Comparison of ENCODE assay signal across 8 cellular contexts in genomic region chr17:28951991-28952975, GRCh38. TPM values are rescaled to one million over a fixed set of nuclear protein-coding genes. Genes with fewer than 3 reads are reported as not detected.
DNase-seq lines count a peak whose midpoint lies in the region; ATAC-seq, FAIRE-seq and TF ChIP-seq lines count a peak whose summit lies in the region.

No MANE protein-coding gene starts in this region.

- H4K91ac ChIP-seq in H1 (replicated peaks; ENCODE audit: insufficient read length, low read length) = peak overlapping the region; percentile 20

- POLR2A ChIA-PET in Caco-2 (lab: Charles Lee) (interaction anchor here (0.6 to 1.6 kb wide), 15 partner anchors 13 to 617 kb away, joined by 3 to 11 read pairs (median 4); partner anchors contain the start of genes BLTP2, DHRS13, FAM222B and FLOT2), H1 (lab: Charles Lee; ENCODE audit: partially characterized antibody) (interaction anchor here (0.6 to 4.1 kb wide), 25 partner anchors 9 to 341 kb away, joined by 3 to 37 read pairs (median 3); partner anchors contain the start of genes FLOT2, NEK8, NUFIP2 and PROCA1)

- peak; percentile 91 for FAIRE-seq in H1 (lab: Jason Lieb, UNC)

- H3K4me1 Mint-ChIP-seq in Caco-2 (ENCODE audit: low read depth, unreplicated experiment) = no peaks in the 10 kb centered on the region

- peak overlapping the region; percentile 95 to 99 for H3K4me2 ChIP-seq in H1 (ENCODE audit: insufficient read depth in 1 of 2, low read depth in 2 of 2, low read length in 2 of 2)

- H3K4ac ChIP-seq in H1 (replicated peaks; ENCODE audit: insufficient read length, low read depth, low read length) = peak overlapping the region; percentile 3

- no peak overlapping the region for H3K23ac ChIP-seq in H1 (ENCODE audit: insufficient read length)

- peak overlapping the region in 3 of 4 experiments; percentile 64 to 79 (median 67); a peak in 6 of 7 replicates for H3K9ac ChIP-seq in H1 (replicated peaks in 1 of 4; ENCODE audit: extremely low read depth in 1 of 4, low read depth in 3 of 4, low read length in 3 of 4)

- CTCF ChIA-PET in Caco-2 (lab: Charles Lee) (interaction anchor here (0.7 to 1.6 kb wide), 22 partner anchors 11 to 339 kb away, joined by 3 to 21 read pairs (median 5); partner anchors contain the start of genes DHRS13, MYO18A, RPL23A and TLCD1), H1 (lab: Charles Lee; ENCODE audit: partially characterized antibody) (interaction anchor here (0.6 to 15.6 kb wide), 30 partner anchors 7 to 642 kb away, joined by 3 to 548 read pairs (median 6); partner anchors contain the start of genes DHRS13, MYO18A and SEZ6)

- peak overlapping the region; percentile 93 for H4K8ac ChIP-seq in H1 (ENCODE audit: extremely low read depth, insufficient read depth, low read length)

- peak overlapping the region; percentile 51 for H2BK120ac ChIP-seq in H1 (replicated peaks; ENCODE audit: low read depth, low read length)

- BruUV-seq in Caco-2 (replicated peaks; lab: Mats Ljungman, UMichigan) = TSS peak; percentile 83

- H2AFZ ChIP-seq in H1 (ENCODE audit: low read length) = peak overlapping the region; percentile 36; the same call in 1 of the 2 replicates

- 0 out of 2 replicates have a peak overlapping the region, but pooled peaks have one; percentile 93 for H2BK15ac ChIP-seq in H1 (ENCODE audit: low read length)

- DNase-seq in Caco-2 = peak; percentile 97 to 99
- peak; percentile 99 for DNase-seq in HT-29 (ENCODE audit: low spot score)
- DNase-seq in NK-92 treated with Interleukin-12 subunit alpha and Interleukin-12 subunit beta, amount 100 ng/mL, for 24 hours (lab: John Stamatoyannopoulos, UW) = peak; percentile 96
- DNase-seq in activated CD8-positive, alpha-beta memory T cell treated with anti-CD3 and anti-CD28 coated beads for 4 hours (ENCODE audit: low read depth in 2 of 2) = peak; percentile 90 to 94
- peak; percentile 89 to 96 for DNase-seq in H1 (ENCODE audit: low read depth in 1 of 2, low spot score in 2 of 2)
- DNase-seq in medulla oblongata (ENCODE audit: extremely low spot score) = peak; percentile 100
- DNase-seq in stimulated activated CD4-positive, alpha-beta T cell treated with anti-CD3 and anti-CD28 coated beads, TNF-alpha, amount 100 ng/mL, for 48 hours (ENCODE audit: low read depth in 3 of 3) = peak; percentile 89 to 93 (median 91)

- H3K14ac ChIP-seq in H1 (ENCODE audit: insufficient read length) = no peak overlapping the region

- H3K79me1 ChIP-seq in H1 (ENCODE audit: low read depth, low read length) = no peaks in the 10 kb centered on the region; the same call in 1 of the 2 replicates

- peak overlapping the region; percentile 92 for H2BK5ac ChIP-seq in H1 (ENCODE audit: low read depth, low read length)

- no peak overlapping the region for H3K27ac Mint-ChIP-seq in Caco-2 (ENCODE audit: unreplicated experiment)

- H3K27ac ChIP-seq in H1 (ENCODE audit: low read depth, low read length) = peak overlapping the region; percentile 92

- H3K56ac ChIP-seq in H1 (replicated peaks; ENCODE audit: insufficient read length, low read depth, low read length) = peak overlapping the region; percentile 33

- peak overlapping the region; percentile 88; the same call in 1 of the 2 replicates for H2AK5ac ChIP-seq in H1 (ENCODE audit: low read depth, low read length)

- no peaks in the 10 kb centered on the region for H3K27me3 Mint-ChIP-seq in Caco-2 (ENCODE audit: insufficient read depth, unreplicated experiment)

- H4K5ac ChIP-seq in H1 (ENCODE audit: insufficient read length, low read depth, low read length) = peak overlapping the region; percentile 26

- no peak for TF ChIP-seq RAD21 in H1 (IDR thresholded peaks at IDR 0.05 in 1 of 2, conservative IDR thresholded peaks at IDR 0.05 in 1 of 2; ENCODE audit: low read depth in 2 of 2, low read length in 2 of 2)

- H3K4me3 ChIP-seq in Caco-2 (ENCODE audit: low read depth, low read length) (peak overlapping the region; percentile 64), H1 (ENCODE audit: extremely low read depth in 1 of 4, insufficient read depth in 2 of 4, low read depth in 3 of 4, low read length in 4 of 4) (peak overlapping the region; percentile 68 to 97 (median 84))

- peak overlapping the region; percentile 42 for H2BK12ac ChIP-seq in H1 (ENCODE audit: low read depth, low read length)

- H3K9me3 ChIP-seq in Caco-2 (no peaks in the 10 kb centered on the region), H1 (ENCODE audit: insufficient read depth in 2 of 2, low read depth in 1 of 2, low read length in 1 of 2) (no peaks in the 10 kb centered on the region)

- TF ChIP-seq EP300 in H1 (IDR thresholded peaks at IDR 0.05; ENCODE audit: borderline replicate concordance in 1 of 2, low read depth in 2 of 2, low read length in 2 of 2) = no peak

- intact Hi-C loops in Caco-2 (cut with micrococcal nuclease; ENCODE audit: unreplicated experiment) = loop anchor here (1.0 to 5.0 kb wide), 3 partner anchors 205 to 225 kb away; partner anchors contain the start of gene TRAF4

- peak; percentile 49 to 60; a peak in 2 of 3 replicates for TF ChIP-seq POLR2A in H1 (IDR thresholded peaks at IDR 0.05; ENCODE audit: control extremely low read depth in 1 of 2, low read depth in 2 of 2, low read length in 2 of 2)

- no peak overlapping the region for H2BK20ac ChIP-seq in H1 (ENCODE audit: low read length)

- no peaks in the 10 kb centered on the region for H3K9me3 Mint-ChIP-seq in Caco-2 (ENCODE audit: unreplicated experiment)

- peak overlapping the region; percentile 71; the same call in 1 of the 2 replicates for H3K18ac ChIP-seq in H1 (ENCODE audit: extremely low read depth, low read length)

- H3K36me3 ChIP-seq in Caco-2 (ENCODE audit: control insufficient read depth, insufficient read depth, low read length) (no peaks in the 10 kb centered on the region), H1 (ENCODE audit: control insufficient read depth in 2 of 4, insufficient read depth in 4 of 4, low read length in 3 of 4) (peaks cover 0 to 6% (median under 1%) of the 10 kb centered on the region in 4 experiments; a peak in 2 of 8 replicates)

- TF ChIP-seq CTCF in Caco-2 (IDR thresholded peaks at IDR 0.05; ENCODE audit: insufficient read depth in 1 of 2, low read depth in 1 of 2, low read length in 1 of 2, severe bottlenecking in 1 of 2, unreplicated experiment in 1 of 2) (no peak), H1 (IDR thresholded peaks at IDR 0.05; ENCODE audit: control extremely low read depth in 1 of 3, insufficient read depth in 1 of 3, low read depth in 1 of 3, low read length in 3 of 3) (no peak)

- ATAC-seq in GM21367 (IDR thresholded peaks at IDR 0.05; ENCODE audit: unreplicated experiment) = peak; percentile 56

- 7% methylated on average over 36 of the region's 36 CpGs; no CpG with 5 or more reads in 1 of the 2 experiments for WGBS in H1 (ENCODE audit: extremely low coverage in 1 of 2, insufficient coverage in 1 of 2, insufficient read length in 1 of 2, insufficient replicate concordance in 2 of 2, low coverage in 1 of 2, low lambda C conversion rate in 2 of 2, missing lambda C conversion rate in 1 of 2), 2 experiments

- H3K23me2 ChIP-seq in H1 (ENCODE audit: low read depth, low read length) = peaks cover 9% of the 10 kb centered on the region

- peaks cover 2% of the 10 kb centered on the region in 2 experiments for H4K20me1 ChIP-seq in H1 (replicated peaks in 1 of 2; ENCODE audit: control insufficient read depth in 1 of 2, insufficient read depth in 2 of 2, low read length in 2 of 2)

- H3K36me3 Mint-ChIP-seq in Caco-2 (ENCODE audit: insufficient read depth, unreplicated experiment) = peaks cover 22% of the 10 kb centered on the region

- peaks cover 10% of the 10 kb centered on the region for H3K4me1 ChIP-seq in Caco-2
- H3K4me1 ChIP-seq in H1 (replicated peaks in 1 of 4; ENCODE audit: control insufficient read depth in 3 of 4, insufficient read depth in 4 of 4, low read length in 3 of 4) = peaks cover 9 to 28% (median 14%) of the 10 kb centered on the region in 4 experiments; a peak in 5 of 7 replicates

- H3K79me2 ChIP-seq in H1 (ENCODE audit: control insufficient read depth in 1 of 2, insufficient read depth in 2 of 2, low read length in 2 of 2) = peaks cover 19 to 35% of the 10 kb centered on the region in 2 experiments

- no peak overlapping the region for H3K4me3 Mint-ChIP-seq in Caco-2 (ENCODE audit: unreplicated experiment)

- no peaks in the 10 kb centered on the region for H3K27me3 ChIP-seq in Caco-2 (replicated peaks; ENCODE audit: control insufficient read depth, insufficient read depth, low read length)
- H3K27me3 ChIP-seq in H1 (replicated peaks in 1 of 4; ENCODE audit: control insufficient read depth in 3 of 4, extremely low read depth in 1 of 4, insufficient read depth in 3 of 4, low read length in 3 of 4) = no peaks in the 10 kb centered on the region

RNA-seq across cellular contexts. Expression of gene PHF12, which starts 1.0 kb away (rescaled TPM):
- total RNA-seq in Caco-2 (2022) = 49.9 and 56.5 TPM in 2 replicates
- 32.0 and 34.7 TPM in 2 replicates for total RNA-seq in HT-29 (2014; rRNA removed; shearing (Covaris generic))
- 57.7 and 65.7 TPM in 2 replicates for total RNA-seq in H1 (2021; fragmentation: NEBNext Ultra II Directional; extraction: Animal tissue kit (Norgen Biotek cat#: 25700))
- polyA plus RNA-seq in H1 (2011; rRNA removed) = 38.8 and 74.8 TPM in 2 replicates
- polyA plus RNA-seq in H1 (2011; cell fraction: cytosol; rRNA removed) = 35.5 TPM
- polyA plus RNA-seq in H1 (2011; cell fraction: nucleus; rRNA removed) = 143 TPM
- polyA plus RNA-seq in H1 (2012, experiment 1 of 2) = 54.3 to 66.0 TPM (median 57.0 TPM) in 4 replicates
- polyA plus RNA-seq in H1 (2012, experiment 2 of 2) = 18.9 TPM
- polyA plus RNA-seq in H1 (2013, experiment 1 of 2) = 30.5 TPM
- 27.9 TPM for polyA plus RNA-seq in H1 (2013, experiment 2 of 2)
- polyA minus RNA-seq in H1 (2011; rRNA and poly(A)+ RNA removed) = 52.7 and 53.4 TPM in 2 replicates
- 41.7 TPM for polyA minus RNA-seq in H1 (2011; cell fraction: cytosol; rRNA and poly(A)+ RNA removed)
- polyA minus RNA-seq in H1 (2011; cell fraction: nucleus; rRNA and poly(A)+ RNA removed) = 69.0 TPM

RNA-seq across cellular contexts. Expression of gene DHRS13, which starts 49.4 kb away (rescaled TPM):
- total RNA-seq in Caco-2 (2022) = 32.8 and 38.0 TPM in 2 replicates
- total RNA-seq in HT-29 (2014; rRNA removed; shearing (Covaris generic)) = 15.2 and 17.6 TPM in 2 replicates
- 22.1 and 23.7 TPM in 2 replicates for total RNA-seq in H1 (2021; fragmentation: NEBNext Ultra II Directional; extraction: Animal tissue kit (Norgen Biotek cat#: 25700))
- polyA plus RNA-seq in H1 (2011; rRNA removed) = 30.0 and 33.9 TPM in 2 replicates
- 31.3 TPM for polyA plus RNA-seq in H1 (2011; cell fraction: cytosol; rRNA removed)
- polyA plus RNA-seq in H1 (2011; cell fraction: nucleus; rRNA removed) = 26.4 TPM
- polyA plus RNA-seq in H1 (2012, experiment 1 of 2) = 9.0 to 18.0 TPM (median 17.3 TPM) in 4 replicates
- 21.1 TPM for polyA plus RNA-seq in H1 (2012, experiment 2 of 2)
- polyA plus RNA-seq in H1 (2013, experiment 1 of 2) = 29.1 TPM
- polyA plus RNA-seq in H1 (2013, experiment 2 of 2) = 30.8 TPM
- polyA minus RNA-seq in H1 (2011; rRNA and poly(A)+ RNA removed) = 18.9 and 19.8 TPM in 2 replicates
- polyA minus RNA-seq in H1 (2011; cell fraction: cytosol; rRNA and poly(A)+ RNA removed) = 12.2 TPM
- polyA minus RNA-seq in H1 (2011; cell fraction: nucleus; rRNA and poly(A)+ RNA removed) = 14.2 TPM

RNA-seq across cellular contexts. Expression of gene SEZ6, which starts 53.5 kb away (rescaled TPM):
- not detected in 2 replicates for total RNA-seq in Caco-2 (2022)
- total RNA-seq in HT-29 (2014; rRNA removed; shearing (Covaris generic)) = 0.05 TPM in 1 of 2 replicates, not detected in the other
- total RNA-seq in H1 (2021; fragmentation: NEBNext Ultra II Directional; extraction: Animal tissue kit (Norgen Biotek cat#: 25700)) = 6.9 and 7.8 TPM in 2 replicates
- polyA plus RNA-seq in H1 (2011; rRNA removed) = 8.5 and 16.1 TPM in 2 replicates
- 4.8 TPM for polyA plus RNA-seq in H1 (2011; cell fraction: cytosol; rRNA removed)
- polyA plus RNA-seq in H1 (2011; cell fraction: nucleus; rRNA removed) = 18.6 TPM
- polyA plus RNA-seq in H1 (2012, experiment 1 of 2) = 10.7 to 21.5 TPM (median 18.7 TPM) in 4 replicates
- 19.3 TPM for polyA plus RNA-seq in H1 (2012, experiment 2 of 2)
- polyA plus RNA-seq in H1 (2013, experiment 1 of 2) = 11.1 TPM
- 10.2 TPM for polyA plus RNA-seq in H1 (2013, experiment 2 of 2)
- polyA minus RNA-seq in H1 (2011; rRNA and poly(A)+ RNA removed) = 5.6 and 13.9 TPM in 2 replicates
- polyA minus RNA-seq in H1 (2011; cell fraction: cytosol; rRNA and poly(A)+ RNA removed) = 5.6 TPM
- 7.6 TPM for polyA minus RNA-seq in H1 (2011; cell fraction: nucleus; rRNA and poly(A)+ RNA removed)

RNA-seq across cellular contexts. Expression of gene FLOT2, which starts 54.8 kb away (rescaled TPM):
- total RNA-seq in Caco-2 (2022) = 182 and 189 TPM in 2 replicates
- 49.7 and 55.6 TPM in 2 replicates for total RNA-seq in HT-29 (2014; rRNA removed; shearing (Covaris generic))
- total RNA-seq in H1 (2021; fragmentation: NEBNext Ultra II Directional; extraction: Animal tissue kit (Norgen Biotek cat#: 25700)) = 116 and 121 TPM in 2 replicates
- 189 and 209 TPM in 2 replicates for polyA plus RNA-seq in H1 (2011; rRNA removed)
- 133 TPM for polyA plus RNA-seq in H1 (2011; cell fraction: cytosol; rRNA removed)
- 102 TPM for polyA plus RNA-seq in H1 (2011; cell fraction: nucleus; rRNA removed)
- polyA plus RNA-seq in H1 (2012, experiment 1 of 2) = 101 to 164 TPM (median 143 TPM) in 4 replicates
- polyA plus RNA-seq in H1 (2012, experiment 2 of 2) = 179 TPM
- 85.5 TPM for polyA plus RNA-seq in H1 (2013, experiment 1 of 2)
- 66.9 TPM for polyA plus RNA-seq in H1 (2013, experiment 2 of 2)
- 128 and 140 TPM in 2 replicates for polyA minus RNA-seq in H1 (2011; rRNA and poly(A)+ RNA removed)
- polyA minus RNA-seq in H1 (2011; cell fraction: cytosol; rRNA and poly(A)+ RNA removed) = 88.1 TPM
- 31.3 TPM for polyA minus RNA-seq in H1 (2011; cell fraction: nucleus; rRNA and poly(A)+ RNA removed)

Comparison
In these comparisons a context has a peak if more than half of its experiments do, and no peak if none do; other contexts are left out.
1. Peak in every context shown above with its lines: DNase-seq, ATAC-seq, H3K4me3 ChIP-seq and H3K27ac ChIP-seq.